Comparison of ENCODE assay signal across 9 cellular contexts in the genomic region with DNA sequence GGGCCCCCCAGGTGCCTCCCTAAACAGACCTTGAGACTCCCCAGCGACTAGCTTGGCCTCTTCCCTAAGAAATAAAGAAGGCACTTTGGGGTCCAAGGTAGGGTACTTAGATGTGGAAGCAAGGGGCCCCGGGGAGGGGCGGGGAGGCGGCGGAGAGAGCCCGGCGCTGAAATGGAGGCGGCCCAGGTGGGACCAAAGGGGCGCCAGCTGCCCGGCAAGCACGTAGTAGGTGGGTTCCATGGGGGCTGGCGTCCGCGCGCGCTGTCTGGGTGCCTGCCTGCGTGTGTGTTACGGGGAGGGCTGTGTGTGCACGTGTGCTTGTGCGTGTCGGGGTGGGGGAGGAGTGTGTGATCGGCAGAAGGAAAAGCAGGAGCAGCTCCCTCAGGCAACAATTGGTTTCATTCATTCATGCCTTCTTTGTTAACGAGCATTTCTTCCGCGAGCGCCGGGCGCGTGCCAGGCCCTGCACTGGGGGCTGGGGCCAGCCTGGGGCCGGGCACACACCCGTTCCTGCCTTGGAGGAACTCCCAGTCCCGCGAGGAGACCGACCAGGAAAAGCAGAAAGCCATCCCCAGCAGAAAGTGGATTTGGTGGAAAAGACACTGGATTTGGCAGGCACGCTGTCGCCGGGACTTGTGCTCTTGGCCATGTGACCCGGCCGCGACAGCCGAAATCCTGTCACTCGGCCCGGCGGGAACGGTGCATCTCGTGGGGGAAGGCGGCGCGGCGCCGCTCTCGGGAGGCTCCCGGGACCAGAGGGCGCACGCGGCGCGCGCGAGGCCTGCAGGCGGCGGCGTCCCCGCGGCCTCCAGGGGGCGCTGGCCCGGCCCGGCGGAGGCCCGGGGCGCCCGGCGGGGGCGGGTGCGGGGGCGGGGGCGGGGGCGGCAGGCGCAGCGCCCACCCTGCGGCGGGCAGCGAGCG. TPM values are rescaled to one million over a fixed set of nuclear protein-coding genes. Genes with fewer than 3 reads are reported as not detected.
DNase-seq lines count a peak whose midpoint lies in the region; ATAC-seq and TF ChIP-seq lines count a peak whose summit lies in the region.
"Had no signal": no experiment of that assay in that cellular context is flagged by ENCODE, and none has a peak within 500 bp of the region (broad histone marks: within the 10 kb centered on the region; RNA-seq: fewer than 3 reads in every experiment).

No MANE protein-coding gene starts in this region.

- peak; percentile 38 for TF ChIP-seq CTCF in osteocyte (IDR thresholded peaks at IDR 0.05)

- H3K4me1 Mint-ChIP-seq in effector memory CD8-positive, alpha-beta T cell (ENCODE audit: low read depth in 2 of 2): peaks cover 4 to 5% of the 10 kb centered on the region in 2 donors
- H3K4me1 Mint-ChIP-seq in osteocyte (ENCODE audit: unreplicated experiment): peaks cover 8% of the 10 kb centered on the region

- H3K27ac Mint-ChIP-seq in effector memory CD8-positive, alpha-beta T cell: no peak overlapping the region
- H3K27ac Mint-ChIP-seq in osteocyte (ENCODE audit: unreplicated experiment): no peak overlapping the region

- in situ Hi-C loops in G401 (cut with HindIII; ENCODE audit: low sequenced_read_pairs): no loop called here

- peaks cover 9 to 51% of the 10 kb centered on the region in 2 donors for H3K27me3 Mint-ChIP-seq in effector memory CD8-positive, alpha-beta T cell
- peaks cover 30% of the 10 kb centered on the region for H3K27me3 Mint-ChIP-seq in osteocyte (ENCODE audit: unreplicated experiment)

- DNase-seq in G401 (ENCODE audit: low spot score) (peak; percentile 9), NCI-H1105 treated with DMSO at 0.1 percent for 48 hours (lab: John Stamatoyannopoulos, UW) (peak; percentile 34), osteocyte (ENCODE audit: extremely low spot score, unreplicated experiment) (no peak), HuH-7 (ENCODE audit: low spot score) (no peak), activated gamma-delta T cell treated with Interleukin-2 at 50 U/mL for 16 hours (no peak)
- DNase-seq in effector memory CD8-positive, alpha-beta T cell: no peak
- DNase-seq: hippocampal formation had no signal

- H3K4me3 Mint-ChIP-seq in effector memory CD8-positive, alpha-beta T cell: peak overlapping the region; percentile 41 to 64
- H3K4me3 Mint-ChIP-seq in osteocyte (ENCODE audit: unreplicated experiment): peak overlapping the region; percentile 55

- H3K9me3 Mint-ChIP-seq in effector memory CD8-positive, alpha-beta T cell: no peaks in the 10 kb centered on the region
- no peaks in the 10 kb centered on the region for H3K9me3 Mint-ChIP-seq in osteocyte (ENCODE audit: unreplicated experiment)

- no peaks in the 10 kb centered on the region for H3K36me3 Mint-ChIP-seq in effector memory CD8-positive, alpha-beta T cell (ENCODE audit: insufficient read depth)
- no peaks in the 10 kb centered on the region for H3K36me3 Mint-ChIP-seq in osteocyte (ENCODE audit: unreplicated experiment)

- peak; percentile 35 for ATAC-seq in effector memory CD8-positive, alpha-beta T cell (replicated peaks)
- ATAC-seq in HG02623 (IDR thresholded peaks at IDR 0.05; ENCODE audit: unreplicated experiment): no peak
- no peak for ATAC-seq in HG03439 (IDR thresholded peaks at IDR 0.05; ENCODE audit: unreplicated experiment)

RNA-seq across cellular contexts. Expression of gene DUSP9, which starts 3.3 kb away (rescaled TPM):
- total RNA-seq in G401 (2014; rRNA removed; shearing (Covaris generic)): 0.20 and 2.5 TPM in 2 replicates
- total RNA-seq in osteocyte: 0.91 and 1.3 TPM in 2 replicates

RNA-seq across cellular contexts. Expression of gene PNCK, which starts 29.9 kb away (rescaled TPM):
- total RNA-seq in G401 (2014; rRNA removed; shearing (Covaris generic)): 0.74 TPM in 1 of 2 replicates, not detected in the other
- 3.6 and 5.1 TPM in 2 replicates for total RNA-seq in osteocyte

RNA-seq across cellular contexts. Expression of gene SLC6A8, which starts 44.0 kb away (rescaled TPM):
- total RNA-seq in G401 (2014; rRNA removed; shearing (Covaris generic)): 13.1 and 14.5 TPM in 2 replicates
- total RNA-seq in osteocyte: 74.1 and 77.0 TPM in 2 replicates

RNA-seq across cellular contexts. Expression of gene CCNQ, which starts 44.8 kb away (rescaled TPM):
- 43.7 and 62.8 TPM in 2 replicates for total RNA-seq in G401 (2014; rRNA removed; shearing (Covaris generic))
- 16.0 and 18.8 TPM in 2 replicates for total RNA-seq in osteocyte

Comparison
In these comparisons a context has a peak if more than half of its experiments do, and no peak if none do; other contexts are left out.
1. DNase-seq: peak in G401 (single experiment) and NCI-H1105 treated with DMSO at 0.1 percent for 48 hours (single experiment); none in effector memory CD8-positive, alpha-beta T cell (0 of 3), osteocyte (single experiment), HuH-7 (single experiment) and activated gamma-delta T cell treated with Interleukin-2 at 50 U/mL for 16 hours (single experiment).